9 cellular contexts compared by ENCODE assay signal in the genomic region with DNA sequence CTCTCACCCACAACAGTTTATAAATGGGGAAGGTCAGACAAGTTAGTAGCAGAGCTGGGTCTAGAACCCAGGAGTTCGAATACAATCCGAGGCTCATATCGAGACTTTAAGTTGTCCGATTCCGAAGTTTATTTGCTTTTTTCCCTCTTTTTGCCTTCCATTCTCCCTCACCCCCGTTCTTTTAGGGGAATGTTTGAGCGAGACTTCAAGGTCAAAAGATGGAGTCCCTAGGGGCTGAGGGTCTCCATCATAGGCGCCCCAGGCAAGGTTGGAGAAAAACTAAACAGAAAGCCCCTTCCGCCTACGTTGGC. TPM values are rescaled to one million over a fixed set of nuclear protein-coding genes. Genes with fewer than 3 reads are reported as not detected.
A peak's percentile ranks its signal among the peaks of the same experiment; 100 is the strongest.
DNase-seq lines count a peak whose midpoint lies in the region; ATAC-seq and TF ChIP-seq lines count a peak whose summit lies in the region.
"Had no signal": no experiment of that assay in that cellular context is flagged by ENCODE, and none has a peak within 500 bp of the region (broad histone marks: within the 10 kb centered on the region; RNA-seq: fewer than 3 reads in every experiment).

No MANE protein-coding gene starts in this region.

- 8 to 10% methylated on average over 8 to 10 of the region's 10 CpGs for WGBS in endodermal cell (ENCODE audit: insufficient coverage in 1 of 2, insufficient read length in 1 of 2), 2 experiments

- H2AFZ ChIP-seq in OCI-LY1 (ENCODE audit: low read length) = no peak overlapping the region
- H2AFZ ChIP-seq in neuron (ENCODE audit: low read depth, low read length) = peak overlapping the region; percentile 48

- H3K36me3 ChIP-seq in OCI-LY1 (ENCODE audit: insufficient read depth, low read length) = peaks cover 98% of the 10 kb centered on the region
- no peaks in the 10 kb centered on the region for H3K36me3 ChIP-seq in endodermal cell (ENCODE audit: control insufficient read depth, insufficient read depth, low read length)
- H3K36me3 ChIP-seq in neuron (ENCODE audit: insufficient read depth, low read length) = peaks cover 4% of the 10 kb centered on the region

- H3K27me3 Mint-ChIP-seq in CD14-positive monocyte (ENCODE audit: low read depth in 3 of 3) (peaks cover 0 to 9% (median 3%) of the 10 kb centered on the region in 3 donors), endodermal cell (ENCODE audit: insufficient read depth) (peaks cover 41% of the 10 kb centered on the region)

- H3K4me3 ChIP-seq in OCI-LY1 (ENCODE audit: low read depth, low read length, poor library complexity, severe bottlenecking) (peak overlapping the region; percentile 77), endodermal cell (ENCODE audit: low read length) (peak overlapping the region; percentile 85), neuron (ENCODE audit: low read length) (peak overlapping the region; percentile 63)

- peaks cover 45% of the 10 kb centered on the region for H3K4me1 Mint-ChIP-seq in CD14-positive monocyte
- H3K4me1 Mint-ChIP-seq in endodermal cell = peaks cover 26% of the 10 kb centered on the region

- no peaks in the 10 kb centered on the region for H4K20me1 ChIP-seq in OCI-LY1 (ENCODE audit: insufficient read depth, low read length)

- H3K9me2 ChIP-seq in OCI-LY1 (ENCODE audit: low read depth, low read length) = no peaks in the 10 kb centered on the region

- H3K36me3 Mint-ChIP-seq in CD14-positive monocyte (peaks cover 45 to 52% of the 10 kb centered on the region in 2 donors), endodermal cell (ENCODE audit: low read depth) (no peaks in the 10 kb centered on the region)

- H3K4me1 ChIP-seq in OCI-LY1 (ENCODE audit: insufficient read depth, low read length, severe bottlenecking) = peaks cover 98% of the 10 kb centered on the region
- H3K4me1 ChIP-seq in endodermal cell (ENCODE audit: control insufficient read depth, insufficient read depth, low read length) = peaks cover 7% of the 10 kb centered on the region
- peaks cover 30% of the 10 kb centered on the region for H3K4me1 ChIP-seq in neuron (ENCODE audit: insufficient read depth, low read length)

- peaks cover 10% of the 10 kb centered on the region for H3F3A ChIP-seq in OCI-LY1 (ENCODE audit: insufficient read depth, low read length)

- H3K27me3 ChIP-seq in OCI-LY1 (ENCODE audit: insufficient read depth, low read length) (no peaks in the 10 kb centered on the region), endodermal cell (ENCODE audit: control insufficient read depth, insufficient read depth, low read length, poor library complexity, severe bottlenecking) (peaks cover 29% of the 10 kb centered on the region), neuron (ENCODE audit: insufficient read depth, low read length) (no peaks in the 10 kb centered on the region)

- H3K9me3 ChIP-seq in OCI-LY1 (ENCODE audit: low read length) = no peaks in the 10 kb centered on the region
- no peaks in the 10 kb centered on the region for H3K9me3 ChIP-seq in endodermal cell (ENCODE audit: control insufficient read depth, low read length)
- H3K9me3 ChIP-seq in neuron (ENCODE audit: low read length) = no peaks in the 10 kb centered on the region

- H3K27ac ChIP-seq in OCI-LY1 (ENCODE audit: low read depth, low read length, poor library complexity, severe bottlenecking) = peak overlapping the region; percentile 93
- H3K27ac ChIP-seq in endodermal cell (ENCODE audit: low read depth, low read length) = no peak overlapping the region

- ATAC-seq in HG02852 (IDR thresholded peaks at IDR 0.05; ENCODE audit: unreplicated experiment) (no peak), GM19351 (IDR thresholded peaks at IDR 0.05; ENCODE audit: unreplicated experiment) (no peak), HG02759 (IDR thresholded peaks at IDR 0.05; ENCODE audit: unreplicated experiment) (no peak)

- peaks cover 0 to 2% (median 0%) of the 10 kb centered on the region in 7 donors for H3K9me3 Mint-ChIP-seq in CD14-positive monocyte
- no peaks in the 10 kb centered on the region for H3K9me3 Mint-ChIP-seq in endodermal cell

- H3K4me3 Mint-ChIP-seq in CD14-positive monocyte (peak overlapping the region; percentile 95 to 100), endodermal cell (peak overlapping the region; percentile 71)

- H3K4me2 ChIP-seq in OCI-LY1 (ENCODE audit: low read length) = peak overlapping the region; percentile 83

- DNase-seq in CD14-positive monocyte (ENCODE audit: low spot score) = no peak
- no peak for DNase-seq in endodermal cell
- no peak for DNase-seq in midbrain (lab: John Stamatoyannopoulos, UW)

- H3K79me2 ChIP-seq in OCI-LY1 (ENCODE audit: insufficient read depth, low read length) = peaks cover 89% of the 10 kb centered on the region

- H3K27ac Mint-ChIP-seq in CD14-positive monocyte = peak overlapping the region; percentile 99 to 100 (median 100)
- peak overlapping the region; percentile 92 for H3K27ac Mint-ChIP-seq in endodermal cell

- H3K9ac ChIP-seq in OCI-LY1 (ENCODE audit: low read length) (peak overlapping the region; percentile 82), endodermal cell (ENCODE audit: extremely low read depth, low read length, poor library complexity, severe bottlenecking) (peak overlapping the region; percentile 40)

- intact Hi-C loops in CD14-positive monocyte (cut with micrococcal nuclease) = loop anchor here (2.0 to 10.0 kb wide), 2 partner anchors 1087 to 1215 kb away; no protein-coding TSS in a partner anchor

- TF ChIP-seq CTCF in CD14-positive monocyte (IDR thresholded peaks at IDR 0.05) (no peak), OCI-LY1 (IDR thresholded peaks at IDR 0.05; ENCODE audit: low read length) (no peak), endodermal cell (conservative IDR thresholded peaks at IDR 0.05) (no peak)

RNA-seq across cellular contexts. Expression of a gene that starts 7.2 kb away (rescaled TPM):
- 10 to 100 TPM; 33.2 to 34.9 TPM for polyA plus RNA-seq in CD14-positive monocyte
- 1 to 10 TPM; 3.8 to 3.9 TPM for total RNA-seq in endodermal cell
- polyA plus RNA-seq in endodermal cell (2013, experiment 1 of 2) = 12.9 TPM
- 8.9 TPM for polyA plus RNA-seq in endodermal cell (2013, experiment 2 of 2)

RNA-seq across cellular contexts. Expression of a gene that starts 35.7 kb away (rescaled TPM):
- not detected for polyA plus RNA-seq in CD14-positive monocyte
- not detected for total RNA-seq in endodermal cell
- not detected for polyA plus RNA-seq in endodermal cell (2013, experiment 1 of 2)
- polyA plus RNA-seq in endodermal cell (2013, experiment 2 of 2) = not detected
- total RNA-seq: T-helper 2 cell treated with Interferon-gamma antibody and Interleukin-4, amounts not matched to agents 100 ng/mL and 5 ng/mL, for 36 hours had no signal
